Comparison of ENCODE assay signal across 8 cellular contexts in genomic region chr7:143361552-143362125, GRCh38. TPM values are rescaled to one million over a fixed set of nuclear protein-coding genes. Genes with fewer than 3 reads are reported as not detected.
DNase-seq lines count a peak whose midpoint lies in the region; ATAC-seq, FAIRE-seq and TF ChIP-seq lines count a peak whose summit lies in the region.

No MANE protein-coding gene starts in this region.

- H3K27me3 ChIP-seq in right lobe of liver (no peaks in the 10 kb centered on the region), HepG2 (ENCODE audit: control insufficient read depth in 1 of 2, insufficient read depth in 2 of 2, low read length in 2 of 2) (peaks cover 7 to 75% of the 10 kb centered on the region in 2 experiments), mesenchymal stem cell (ENCODE audit: control insufficient read depth in 1 of 2, insufficient read depth in 1 of 2, low read length in 2 of 2) (peaks cover 35 to 74% of the 10 kb centered on the region in 2 experiments), uterus (no peaks in the 10 kb centered on the region)

- H2BK15ac ChIP-seq in mesenchymal stem cell (ENCODE audit: low read depth, poor library complexity, severe bottlenecking): peak overlapping the region; percentile 16

- H3K23ac ChIP-seq in mesenchymal stem cell (ENCODE audit: low read length in 2 of 2): no peak overlapping the region

- no peak overlapping the region for H4K91ac ChIP-seq in mesenchymal stem cell (ENCODE audit: low read length)

- H3K36me3 ChIP-seq in right lobe of liver (no peaks in the 10 kb centered on the region), HepG2 (replicated peaks in 1 of 2; ENCODE audit: control insufficient read depth in 1 of 2, insufficient read depth in 2 of 2, low read length in 2 of 2) (no peaks in the 10 kb centered on the region), mesenchymal stem cell (ENCODE audit: control insufficient read depth in 1 of 2, insufficient read depth in 2 of 2, low read depth in 1 of 2, low read length in 2 of 2) (peaks cover 0 to 19% of the 10 kb centered on the region in 2 experiments), uterus (no peaks in the 10 kb centered on the region)

- no peak overlapping the region for H2AK5ac ChIP-seq in mesenchymal stem cell (ENCODE audit: low read length, severe bottlenecking)

- CTCF ChIA-PET in HepG2 (lab: Yijun Ruan, JAX; ENCODE audit: low intra/inter-chr PET ratio, low total read pairs): no interaction called here

- H4K20me1 ChIP-seq in HepG2 (ENCODE audit: insufficient read depth, low read length): no peaks in the 10 kb centered on the region

- TF ChIP-seq EP300 in HepG2 (IDR thresholded peaks at IDR 0.05; ENCODE audit: low read depth in 2 of 2, low read length in 2 of 2) (no peak), HepG2 (CRISPR knock-in tag; IDR thresholded peaks at IDR 0.05; ENCODE audit: borderline replicate concordance) (no peak)

- WGBS in right lobe of liver (ENCODE audit: insufficient coverage, low coverage, low lambda C conversion rate, missing lambda C conversion rate): 9% methylated on average over 25 of the region's 45 CpGs
- 25% methylated on average over 22 of the region's 45 CpGs for WGBS in HepG2 (ENCODE audit: low lambda C conversion rate)
- WGBS in mesenchymal stem cell: under 1% methylated on average over 23 of the region's 45 CpGs

- no peak for TF ChIP-seq RAD21 in HepG2 (CRISPR knock-in tag; IDR thresholded peaks at IDR 0.05)

- no peak overlapping the region for H2BK120ac ChIP-seq in mesenchymal stem cell (ENCODE audit: low read depth, low read length)

- H3K4me1 ChIP-seq in right lobe of liver: peaks cover 0 to 5% (median 0%) of the 10 kb centered on the region in 4 donors
- no peaks in the 10 kb centered on the region for H3K4me1 ChIP-seq in HepG2 (ENCODE audit: insufficient read depth, low read length)
- H3K4me1 ChIP-seq in mesenchymal stem cell (ENCODE audit: control insufficient read depth, insufficient read depth, low read depth, low read length): peaks cover 17% of the 10 kb centered on the region
- H3K4me1 ChIP-seq in uterus: no peaks in the 10 kb centered on the region

- no peak overlapping the region for H2BK5ac ChIP-seq in mesenchymal stem cell (ENCODE audit: low read depth, low read length, poor library complexity, severe bottlenecking)

- peak overlapping the region; percentile 33 to 46 (median 34) for H3K4me3 ChIP-seq in right lobe of liver
- H3K4me3 ChIP-seq in HepG2 (replicated peaks in 1 of 3; ENCODE audit: insufficient read depth in 1 of 3, low read depth in 2 of 3, low read length in 3 of 3): no peak overlapping the region
- peak overlapping the region; percentile 49 for H3K4me3 ChIP-seq in astrocyte of the cerebellum (ENCODE audit: low read depth, low read length)
- H3K4me3 ChIP-seq in mesenchymal stem cell (ENCODE audit: insufficient read depth in 1 of 2, low read depth in 1 of 2, low read length in 2 of 2): peak overlapping the region; percentile 12 to 83
- H3K4me3 ChIP-seq in uterus: peak overlapping the region; percentile 50 to 54

- H2BK12ac ChIP-seq in mesenchymal stem cell (ENCODE audit: low read length in 2 of 2): no peak overlapping the region

- DNase-seq in right lobe of liver (no peak), HepG2 (ENCODE audit: low spot score) (no peak), astrocyte of the cerebellum (ENCODE audit: low read depth) (no peak), mesenchymal stem cell (no peak), uterus (no peak), cerebellar cortex (ENCODE audit: low spot score) (no peak), hippocampal formation (lab: John Stamatoyannopoulos, UW) (no peak)

- H3K9me3 ChIP-seq in right lobe of liver (no peaks in the 10 kb centered on the region), HepG2 (ENCODE audit: low read length) (no peaks in the 10 kb centered on the region), mesenchymal stem cell (ENCODE audit: control insufficient read depth, low read length) (no peaks in the 10 kb centered on the region), uterus (no peaks in the 10 kb centered on the region)

- H2AFZ ChIP-seq in HepG2 (ENCODE audit: low read length) (no peak overlapping the region), mesenchymal stem cell (ENCODE audit: low read depth, low read length) (peak overlapping the region; percentile 91)

- no peak overlapping the region for H3K18ac ChIP-seq in mesenchymal stem cell (ENCODE audit: low read depth in 1 of 2, low read length in 2 of 2)

- H3K79me1 ChIP-seq in mesenchymal stem cell (replicated peaks; ENCODE audit: low read length, poor library complexity, severe bottlenecking): no peaks in the 10 kb centered on the region

- no peak for ATAC-seq in right lobe of liver
- no peak for ATAC-seq in HepG2
- no peak for ATAC-seq in HG02884 (IDR thresholded peaks at IDR 0.05; ENCODE audit: unreplicated experiment)

- H3K4me2 ChIP-seq in HepG2 (ENCODE audit: low read depth, low read length) (no peak overlapping the region), mesenchymal stem cell (ENCODE audit: low read length, poor library complexity, severe bottlenecking) (peak overlapping the region; percentile 69)

- no peak overlapping the region for H3K27ac ChIP-seq in right lobe of liver
- no peak overlapping the region for H3K27ac ChIP-seq in HepG2 (ENCODE audit: extremely low read length, insufficient read depth, low read length)
- H3K27ac ChIP-seq in mesenchymal stem cell (ENCODE audit: low read length, poor library complexity, severe bottlenecking): no peak overlapping the region
- peak overlapping the region; percentile 32 for H3K27ac ChIP-seq in uterus

- H3K9ac ChIP-seq in HepG2 (ENCODE audit: insufficient read depth, low read depth, low read length): no peak overlapping the region
- H3K9ac ChIP-seq in mesenchymal stem cell (ENCODE audit: low read length): no peak overlapping the region

- H4K8ac ChIP-seq in mesenchymal stem cell (ENCODE audit: low read length): no peak overlapping the region

- H3K4ac ChIP-seq in mesenchymal stem cell (ENCODE audit: low read depth in 1 of 2, low read length in 2 of 2): no peak overlapping the region

- no peak overlapping the region for H3K14ac ChIP-seq in mesenchymal stem cell (ENCODE audit: low read length in 2 of 2)

- no TSS peak for BruUV-seq in HepG2 (replicated peaks; lab: Mats Ljungman, UMichigan)

- no peak for FAIRE-seq in HepG2 (lab: Jason Lieb, UNC)

- no peak for TF ChIP-seq CTCF in right lobe of liver (IDR thresholded peaks at IDR 0.05)
- TF ChIP-seq CTCF in HepG2 (CRISPR knock-in tag; IDR thresholded peaks at IDR 0.05): no peak
- no peak for TF ChIP-seq CTCF in astrocyte of the cerebellum (IDR thresholded peaks at IDR 0.05; ENCODE audit: low read depth, low read length, missing control alignments)
- no peak for TF ChIP-seq CTCF in uterus (IDR thresholded peaks at IDR 0.05)

- POLR2A ChIA-PET in HepG2 (lab: Yijun Ruan, JAX): no interaction called here

- intact Hi-C loops in right lobe of liver (cut with DNase I): loop anchor here in 1 of 2 donors (10.0 kb wide), 1 partner anchor 47 kb away; the partner anchor contains the start of gene CLCN1
- intact Hi-C loops in HepG2 (cut with micrococcal nuclease; ENCODE audit: unreplicated experiment): no loop called here
- intact Hi-C loops in uterus (cut with DNase I; ENCODE audit: low total_unique reads): no loop called here

- no peaks in the 10 kb centered on the region for H3K79me2 ChIP-seq in HepG2 (ENCODE audit: insufficient read depth, low read length)

- no peak for TF ChIP-seq POLR2A in right lobe of liver (IDR thresholded peaks at IDR 0.05)
- TF ChIP-seq POLR2A in HepG2 (IDR thresholded peaks at IDR 0.05; ENCODE audit: insufficient read depth in 1 of 2, low read depth in 2 of 2, low read length in 2 of 2): no peak
- TF ChIP-seq POLR2A in uterus (IDR thresholded peaks at IDR 0.05): no peak

- in situ Hi-C loops in HepG2 (cut with HindIII; ENCODE audit: extremely low pct_ligation_motif_present, low pct_unique_long_range_greater_than_20kb): no loop called here
- in situ Hi-C loops in astrocyte of the cerebellum (cut with HindIII; ENCODE audit: low sequenced_read_pairs): no loop called here

RNA-seq across cellular contexts. Expression of gene FAM131B, which starts 0.9 kb away (rescaled TPM):
- total RNA-seq in right lobe of liver: under 1 TPM; 0.05 to 0.51 (median 0.14) TPM
- total RNA-seq in HepG2 (2016; rRNA removed; fragmentation: Illumina TruSeq; extraction: Trizol): 0.07 TPM in 1 of 2 replicates, not detected in the other
- total RNA-seq in HepG2 (2016; cell fraction: cytosol; rRNA removed; fragmentation: Illumina TruSeq; extraction: Trizol; ENCODE audit: low read depth): not detected in 2 replicates
- total RNA-seq in HepG2 (2016; cell fraction: insoluble cytoplasmic fraction; rRNA removed; fragmentation: Illumina TruSeq; extraction: Trizol): 0.15 TPM in 1 of 2 replicates, not detected in the other
- not detected in 2 replicates for total RNA-seq in HepG2 (2016; cell fraction: membrane; rRNA removed; fragmentation: Illumina TruSeq; extraction: Trizol)
- total RNA-seq in HepG2 (2016; cell fraction: nucleus; rRNA removed; fragmentation: Illumina TruSeq; extraction: Trizol): not detected in 2 replicates
- polyA plus RNA-seq in HepG2 (2011; rRNA removed): not detected in 2 replicates
- polyA plus RNA-seq in HepG2 (2011; cell fraction: cytosol; rRNA removed): not detected in 2 replicates
- not detected in 2 replicates for polyA plus RNA-seq in HepG2 (2011; cell fraction: nucleus; rRNA removed)
- not detected in 2 replicates for polyA plus RNA-seq in HepG2 (2012)
- not detected in 2 replicates for polyA plus RNA-seq in HepG2 (2016; cell fraction: cytosol; fragmentation: Illumina TruSeq; extraction: Trizol; ENCODE audit: low read depth)
- polyA plus RNA-seq in HepG2 (2016; cell fraction: insoluble cytoplasmic fraction; fragmentation: Illumina TruSeq; extraction: Trizol; ENCODE audit: low read depth): not detected in 2 replicates
- not detected in 2 replicates for polyA plus RNA-seq in HepG2 (2016; cell fraction: membrane; fragmentation: Illumina TruSeq; extraction: Trizol; ENCODE audit: low read depth)
- polyA plus RNA-seq in HepG2 (2016; cell fraction: nucleus; fragmentation: Illumina TruSeq; extraction: Trizol; ENCODE audit: insufficient read depth, low read depth): not detected in 2 replicates
- polyA minus RNA-seq in HepG2 (2011; rRNA and poly(A)+ RNA removed; ENCODE audit: low replicate concordance): 0.54 TPM in 1 of 2 replicates, not detected in the other
- not detected in 2 replicates for polyA minus RNA-seq in HepG2 (2011; cell fraction: cytosol; rRNA and poly(A)+ RNA removed)
- polyA minus RNA-seq in HepG2 (2011; cell fraction: nucleus; rRNA and poly(A)+ RNA removed): not detected in 2 replicates
- polyA plus RNA-seq in mesenchymal stem cell (2013, experiment 1 of 2): 0.28 TPM
- polyA plus RNA-seq in mesenchymal stem cell (2013, experiment 2 of 2): 0.30 TPM
- total RNA-seq in uterus: 10 to 100 TPM in 1 of 4 donors, 1 to 10 TPM in 3; 1.2 to 10.6 (median 6.5) TPM

RNA-seq across cellular contexts. Expression of gene ZYX, which starts 19.5 kb away (rescaled TPM):
- total RNA-seq in right lobe of liver (100 to 1,000 TPM in 1 of 6 experiments, 10 to 100 TPM in 5; 29.7 to 129 (median 43.6) TPM), HepG2 (2016; rRNA removed; fragmentation: Illumina TruSeq; extraction: Trizol) (13.1 and 13.7 TPM in 2 replicates), uterus (100 to 1,000 TPM in 2 of 4 donors, 10 to 100 TPM in 2; 46.0 to 494 (median 95.9) TPM)
- total RNA-seq in HepG2 (2016; cell fraction: cytosol; rRNA removed; fragmentation: Illumina TruSeq; extraction: Trizol; ENCODE audit: low read depth): 4.5 and 5.0 TPM in 2 replicates
- 13.1 and 14.8 TPM in 2 replicates for total RNA-seq in HepG2 (2016; cell fraction: insoluble cytoplasmic fraction; rRNA removed; fragmentation: Illumina TruSeq; extraction: Trizol)
- total RNA-seq in HepG2 (2016; cell fraction: membrane; rRNA removed; fragmentation: Illumina TruSeq; extraction: Trizol): 14.4 and 16.8 TPM in 2 replicates
- 17.7 and 17.8 TPM in 2 replicates for total RNA-seq in HepG2 (2016; cell fraction: nucleus; rRNA removed; fragmentation: Illumina TruSeq; extraction: Trizol)
- polyA plus RNA-seq in HepG2 (2011; rRNA removed): 9.9 and 10.5 TPM in 2 replicates
- polyA plus RNA-seq in HepG2 (2011; cell fraction: cytosol; rRNA removed): 5.3 and 6.8 TPM in 2 replicates
- polyA plus RNA-seq in HepG2 (2011; cell fraction: nucleus; rRNA removed): 39.4 and 48.1 TPM in 2 replicates
- polyA plus RNA-seq in HepG2 (2012): 28.9 and 45.1 TPM in 2 replicates
- polyA plus RNA-seq in HepG2 (2016; cell fraction: cytosol; fragmentation: Illumina TruSeq; extraction: Trizol; ENCODE audit: low read depth): 21.1 and 21.6 TPM in 2 replicates
- polyA plus RNA-seq in HepG2 (2016; cell fraction: insoluble cytoplasmic fraction; fragmentation: Illumina TruSeq; extraction: Trizol; ENCODE audit: low read depth): 42.5 and 68.7 TPM in 2 replicates
- 38.4 and 41.1 TPM in 2 replicates for polyA plus RNA-seq in HepG2 (2016; cell fraction: membrane; fragmentation: Illumina TruSeq; extraction: Trizol; ENCODE audit: low read depth)
- 65.4 and 70.0 TPM in 2 replicates for polyA plus RNA-seq in HepG2 (2016; cell fraction: nucleus; fragmentation: Illumina TruSeq; extraction: Trizol; ENCODE audit: insufficient read depth, low read depth)
- 21.6 and 35.6 TPM in 2 replicates for polyA minus RNA-seq in HepG2 (2011; rRNA and poly(A)+ RNA removed; ENCODE audit: low replicate concordance)
- polyA minus RNA-seq in HepG2 (2011; cell fraction: cytosol; rRNA and poly(A)+ RNA removed): 17.9 and 21.7 TPM in 2 replicates
- polyA minus RNA-seq in HepG2 (2011; cell fraction: nucleus; rRNA and poly(A)+ RNA removed): 22.5 and 32.2 TPM in 2 replicates
- polyA plus RNA-seq in mesenchymal stem cell (2013, experiment 1 of 2): 317 TPM
- polyA plus RNA-seq in mesenchymal stem cell (2013, experiment 2 of 2): 305 TPM

RNA-seq across cellular contexts. Expression of gene CLCN1, which starts 45.7 kb away (rescaled TPM):
- total RNA-seq in right lobe of liver (not detected), HepG2 (2016; rRNA removed; fragmentation: Illumina TruSeq; extraction: Trizol) (not detected in 2 replicates), uterus (under 1 TPM in 2 of 4 donors, not detected in 2; 0.21 to 0.30 TPM)
- total RNA-seq in HepG2 (2016; cell fraction: cytosol; rRNA removed; fragmentation: Illumina TruSeq; extraction: Trizol; ENCODE audit: low read depth): not detected in 2 replicates
- not detected in 2 replicates for total RNA-seq in HepG2 (2016; cell fraction: insoluble cytoplasmic fraction; rRNA removed; fragmentation: Illumina TruSeq; extraction: Trizol)
- not detected in 2 replicates for total RNA-seq in HepG2 (2016; cell fraction: membrane; rRNA removed; fragmentation: Illumina TruSeq; extraction: Trizol)
- not detected in 2 replicates for total RNA-seq in HepG2 (2016; cell fraction: nucleus; rRNA removed; fragmentation: Illumina TruSeq; extraction: Trizol)
- polyA plus RNA-seq in HepG2 (2011; rRNA removed): 0.01 TPM in 1 of 2 replicates, not detected in the other
- not detected in 2 replicates for polyA plus RNA-seq in HepG2 (2011; cell fraction: cytosol; rRNA removed)
- polyA plus RNA-seq in HepG2 (2011; cell fraction: nucleus; rRNA removed): not detected in 2 replicates
- polyA plus RNA-seq in HepG2 (2012): not detected in 2 replicates
- not detected in 2 replicates for polyA plus RNA-seq in HepG2 (2016; cell fraction: cytosol; fragmentation: Illumina TruSeq; extraction: Trizol; ENCODE audit: low read depth)
- polyA plus RNA-seq in HepG2 (2016; cell fraction: insoluble cytoplasmic fraction; fragmentation: Illumina TruSeq; extraction: Trizol; ENCODE audit: low read depth): not detected in 2 replicates
- not detected in 2 replicates for polyA plus RNA-seq in HepG2 (2016; cell fraction: membrane; fragmentation: Illumina TruSeq; extraction: Trizol; ENCODE audit: low read depth)
- polyA plus RNA-seq in HepG2 (2016; cell fraction: nucleus; fragmentation: Illumina TruSeq; extraction: Trizol; ENCODE audit: insufficient read depth, low read depth): not detected in 2 replicates
- polyA minus RNA-seq in HepG2 (2011; rRNA and poly(A)+ RNA removed; ENCODE audit: low replicate concordance): 0.07 TPM in 1 of 2 replicates, not detected in the other
- not detected in 2 replicates for polyA minus RNA-seq in HepG2 (2011; cell fraction: cytosol; rRNA and poly(A)+ RNA removed)
- not detected in 2 replicates for polyA minus RNA-seq in HepG2 (2011; cell fraction: nucleus; rRNA and poly(A)+ RNA removed)
- polyA plus RNA-seq in mesenchymal stem cell (2013, experiment 1 of 2): 0.03 TPM
- polyA plus RNA-seq in mesenchymal stem cell (2013, experiment 2 of 2): 0.01 TPM

RNA-seq across cellular contexts. Expression of gene EPHA1, which starts 47.0 kb away (rescaled TPM):
- total RNA-seq in right lobe of liver (10 to 100 TPM; 12.6 to 41.3 (median 16.5) TPM), HepG2 (2016; rRNA removed; fragmentation: Illumina TruSeq; extraction: Trizol) (7.7 and 17.1 TPM in 2 replicates), uterus (1 to 10 TPM in 3 of 4 donors, not detected in 1; 1.3 to 5.6 (median 1.9) TPM)
- total RNA-seq in HepG2 (2016; cell fraction: cytosol; rRNA removed; fragmentation: Illumina TruSeq; extraction: Trizol; ENCODE audit: low read depth): 2.7 and 3.2 TPM in 2 replicates
- 7.0 and 14.9 TPM in 2 replicates for total RNA-seq in HepG2 (2016; cell fraction: insoluble cytoplasmic fraction; rRNA removed; fragmentation: Illumina TruSeq; extraction: Trizol)
- total RNA-seq in HepG2 (2016; cell fraction: membrane; rRNA removed; fragmentation: Illumina TruSeq; extraction: Trizol): 5.7 and 6.3 TPM in 2 replicates
- total RNA-seq in HepG2 (2016; cell fraction: nucleus; rRNA removed; fragmentation: Illumina TruSeq; extraction: Trizol): 14.0 and 17.5 TPM in 2 replicates
- polyA plus RNA-seq in HepG2 (2011; rRNA removed): 4.6 and 8.1 TPM in 2 replicates
- 4.3 and 5.5 TPM in 2 replicates for polyA plus RNA-seq in HepG2 (2011; cell fraction: cytosol; rRNA removed)
- 9.8 and 14.1 TPM in 2 replicates for polyA plus RNA-seq in HepG2 (2011; cell fraction: nucleus; rRNA removed)
- polyA plus RNA-seq in HepG2 (2012): 4.8 and 5.8 TPM in 2 replicates
- polyA plus RNA-seq in HepG2 (2016; cell fraction: cytosol; fragmentation: Illumina TruSeq; extraction: Trizol; ENCODE audit: low read depth): 1.9 and 2.5 TPM in 2 replicates
- 4.8 and 8.3 TPM in 2 replicates for polyA plus RNA-seq in HepG2 (2016; cell fraction: insoluble cytoplasmic fraction; fragmentation: Illumina TruSeq; extraction: Trizol; ENCODE audit: low read depth)
- polyA plus RNA-seq in HepG2 (2016; cell fraction: membrane; fragmentation: Illumina TruSeq; extraction: Trizol; ENCODE audit: low read depth): 2.9 and 3.6 TPM in 2 replicates
- polyA plus RNA-seq in HepG2 (2016; cell fraction: nucleus; fragmentation: Illumina TruSeq; extraction: Trizol; ENCODE audit: insufficient read depth, low read depth): 17.9 and 25.7 TPM in 2 replicates
- polyA minus RNA-seq in HepG2 (2011; rRNA and poly(A)+ RNA removed; ENCODE audit: low replicate concordance): 0.07 and 13.9 TPM in 2 replicates
- polyA minus RNA-seq in HepG2 (2011; cell fraction: cytosol; rRNA and poly(A)+ RNA removed): 4.2 and 4.4 TPM in 2 replicates
- polyA minus RNA-seq in HepG2 (2011; cell fraction: nucleus; rRNA and poly(A)+ RNA removed): 8.0 and 8.8 TPM in 2 replicates
- 0.10 TPM for polyA plus RNA-seq in mesenchymal stem cell (2013, experiment 1 of 2)
- 0.03 TPM for polyA plus RNA-seq in mesenchymal stem cell (2013, experiment 2 of 2)

Comparison
In these comparisons a context has a peak if more than half of its experiments do, and no peak if none do; other contexts are left out.
1. H3K4me3 ChIP-seq: peak in right lobe of liver (3 of 3), astrocyte of the cerebellum (single experiment), mesenchymal stem cell (2 of 2) and uterus (2 of 2); none in HepG2 (0 of 3).
2. H3K27ac ChIP-seq: peak in uterus (2 of 2); none in right lobe of liver (0 of 3), HepG2 (single experiment) and mesenchymal stem cell (single experiment).